10 cellular contexts compared by ENCODE assay signal in the genomic region with DNA sequence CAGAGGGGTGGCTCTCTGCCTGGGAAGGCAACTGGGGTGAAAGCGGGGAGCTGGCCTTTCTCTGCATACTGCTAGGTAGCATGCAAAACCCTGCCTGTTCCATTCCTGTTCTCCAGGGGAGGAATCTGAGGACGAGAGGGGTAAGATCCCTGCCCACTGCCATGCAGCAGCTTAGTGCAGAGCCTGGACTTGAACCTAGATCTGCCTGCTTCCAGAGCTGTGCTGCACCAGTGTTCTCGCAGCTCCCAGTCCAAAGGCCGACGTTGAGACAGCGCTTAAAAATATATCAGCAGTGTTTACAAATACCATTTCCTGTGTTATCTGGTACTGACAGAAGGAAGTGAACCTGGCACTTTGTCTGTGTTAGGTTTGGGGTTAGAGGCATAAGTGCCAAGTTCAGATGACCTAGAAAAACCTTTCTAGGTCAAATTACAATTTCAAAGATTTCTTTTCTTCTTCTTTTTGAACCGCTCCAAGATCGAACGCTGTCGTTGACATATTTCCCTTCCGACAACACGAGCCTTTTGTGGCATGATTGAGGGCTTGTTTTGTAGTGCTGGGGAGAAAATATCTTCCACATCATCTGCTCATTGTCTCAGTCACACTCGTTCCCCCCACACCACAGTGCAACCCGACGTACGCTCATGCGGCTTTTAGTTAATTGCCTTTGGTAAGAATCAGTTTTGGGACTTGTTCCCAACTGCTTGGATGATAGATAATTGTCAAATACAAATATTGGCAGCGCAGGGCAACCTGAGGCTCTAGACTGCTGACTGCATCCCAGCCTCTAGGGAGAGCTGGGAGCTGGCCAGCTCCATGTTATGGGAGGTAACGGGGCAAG. TPM values are rescaled to one million over a fixed set of nuclear protein-coding genes. Genes with fewer than 3 reads are reported as not detected.
A peak's percentile ranks its signal among the peaks of the same experiment; 100 is the strongest.
DNase-seq lines count a peak whose midpoint lies in the region; ATAC-seq, FAIRE-seq and TF ChIP-seq lines count a peak whose summit lies in the region.
"Had no signal": no experiment of that assay in that cellular context is flagged by ENCODE, and none has a peak within 500 bp of the region (broad histone marks: within the 10 kb centered on the region; RNA-seq: fewer than 3 reads in every experiment).

No MANE protein-coding gene starts in this region.

- intact Hi-C loops in esophagus squamous epithelium (cut with DNase I), result no loop called here

- no peaks in the 10 kb centered on the region for H3K36me3 ChIP-seq in esophagus squamous epithelium
- H3K36me3 ChIP-seq: brain microvascular endothelial cell had no signal

- peaks cover 76% of the 10 kb centered on the region for H3K4me1 Mint-ChIP-seq in activated T-cell treated with anti-CD3 and anti-CD28 coated beads, Interleukin-2, amount 50 U/mL, for 4 hours (ENCODE audit: low read depth)
- H3K4me1 Mint-ChIP-seq in memory B cell, result peaks cover 22% of the 10 kb centered on the region

- H3K36me3 Mint-ChIP-seq in activated T-cell treated with anti-CD3 and anti-CD28 coated beads, Interleukin-2, amount 50 U/mL, for 4 hours (ENCODE audit: insufficient read depth), result no peaks in the 10 kb centered on the region
- H3K36me3 Mint-ChIP-seq in memory B cell, result peaks cover 5% of the 10 kb centered on the region

- H3K27ac ChIP-seq in esophagus squamous epithelium, result peak overlapping the region in 2 of 4 donors; percentile 18 to 28
- H3K27ac ChIP-seq: brain microvascular endothelial cell had no signal

- peaks cover 0 to 7% (median 0%) of the 10 kb centered on the region in 4 donors for H3K27me3 ChIP-seq in esophagus squamous epithelium
- H3K27me3 ChIP-seq: brain microvascular endothelial cell had no signal

- no peak for DNase-seq in GM12891 (ENCODE audit: insufficient read length, low spot score)
- peak; percentile 75 for DNase-seq in MV-4-11 (lab: John Stamatoyannopoulos, UW)
- no peak for DNase-seq in activated T-cell treated with anti-CD3 and anti-CD28 coated beads, Interleukin-2, amount 50 U/mL, for 4 hours
- DNase-seq in memory B cell (ENCODE audit: low spot score in 2 of 2), result no peak
- no peak for DNase-seq in esophagus squamous epithelium (lab: John Stamatoyannopoulos, UW)
- no peak for DNase-seq in GM19238 (ENCODE audit: insufficient read length, low spot score)
- DNase-seq in stimulated activated CD4-positive, alpha-beta T cell treated with anti-CD3 and anti-CD28 coated beads, Interleukin-4, amount 100 ng/mL, for 1 hour, result no peak
- DNase-seq: brain microvascular endothelial cell, NCI-H2081 treated with DMSO at 0.1 percent for 48 hours had no signal

- peaks cover 2% of the 10 kb centered on the region for H3K27me3 Mint-ChIP-seq in activated T-cell treated with anti-CD3 and anti-CD28 coated beads, Interleukin-2, amount 50 U/mL, for 4 hours (ENCODE audit: low read depth)
- no peaks in the 10 kb centered on the region for H3K27me3 Mint-ChIP-seq in memory B cell

- peak overlapping the region in 1 of 4 donors; percentile 21 for H3K4me3 ChIP-seq in esophagus squamous epithelium

- no peak for ATAC-seq in activated T-cell treated with anti-CD3 and anti-CD28 coated beads, Interleukin-2, amount 50 U/mL, for 4 hours
- ATAC-seq in memory B cell (ENCODE audit: low read depth) (peak; percentile 62), HG03135 (IDR thresholded peaks at IDR 0.05; ENCODE audit: unreplicated experiment) (no peak)

- H3K4me1 ChIP-seq in esophagus squamous epithelium, result peaks cover 28 to 66% (median 42%) of the 10 kb centered on the region in 3 donors

- peak; percentile 41 for FAIRE-seq in GM12891 (lab: Jason Lieb, UNC)

- 7 to 36% methylated on average over 15 to 18 of the region's 19 CpGs for WGBS in esophagus squamous epithelium, 2 donors

- H3K9me3 ChIP-seq in esophagus squamous epithelium, result no peaks in the 10 kb centered on the region

- peak overlapping the region; percentile 66 for H3K4me3 Mint-ChIP-seq in activated T-cell treated with anti-CD3 and anti-CD28 coated beads, Interleukin-2, amount 50 U/mL, for 4 hours
- H3K4me3 Mint-ChIP-seq in memory B cell, result peak overlapping the region; percentile 39

- no peak for TF ChIP-seq CTCF in esophagus squamous epithelium (IDR thresholded peaks at IDR 0.05)

- no peak for TF ChIP-seq POLR2A in GM12891 (IDR thresholded peaks at IDR 0.05; ENCODE audit: low read depth, low read length)
- TF ChIP-seq POLR2A in esophagus squamous epithelium (IDR thresholded peaks at IDR 0.05), result no peak

- no peaks in the 10 kb centered on the region for H3K9me3 Mint-ChIP-seq in activated T-cell treated with anti-CD3 and anti-CD28 coated beads, Interleukin-2, amount 50 U/mL, for 4 hours
- peaks cover 5% of the 10 kb centered on the region for H3K9me3 Mint-ChIP-seq in memory B cell

- H3K27ac Mint-ChIP-seq in memory B cell, result peak overlapping the region; percentile 15

TF ChIP-seq in GM12891, 5 proteins besides CTCF, POLR2A, EP300 and RAD21:
- TF ChIP-seq TAF1 (IDR thresholded peaks at IDR 0.05; ENCODE audit: low read depth, low read length), result no peak
- TF ChIP-seq POLR2AphosphoS5 (IDR thresholded peaks at IDR 0.05; ENCODE audit: low read depth, low read length), result no peak
- peak; percentile 10; the same call in 1 of the 2 replicates for TF ChIP-seq SPI1 (IDR thresholded peaks at IDR 0.05; ENCODE audit: low read depth, low read length)

RNA-seq across cellular contexts. Expression of a gene that starts 44.6 kb away (rescaled TPM):
- polyA plus RNA-seq in GM12891 (2012; ENCODE audit: low read depth, missing spikeins), result 41.6 TPM
- total RNA-seq in activated T-cell treated with anti-CD3 and anti-CD28 coated beads, Interleukin-2, amount 50 U/mL, for 4 hours, result 1 to 10 TPM in 1 of 3 donors, under 1 TPM in 2; 0.66 to 1.1 (median 0.87) TPM
- total RNA-seq in esophagus squamous epithelium, result 10 to 100 TPM in 1 of 4 donors, 1 to 10 TPM in 2, under 1 TPM in 1; 0.99 to 22.9 (median 3.1) TPM
